18 cellular contexts compared by ENCODE assay signal in the genomic region with DNA sequence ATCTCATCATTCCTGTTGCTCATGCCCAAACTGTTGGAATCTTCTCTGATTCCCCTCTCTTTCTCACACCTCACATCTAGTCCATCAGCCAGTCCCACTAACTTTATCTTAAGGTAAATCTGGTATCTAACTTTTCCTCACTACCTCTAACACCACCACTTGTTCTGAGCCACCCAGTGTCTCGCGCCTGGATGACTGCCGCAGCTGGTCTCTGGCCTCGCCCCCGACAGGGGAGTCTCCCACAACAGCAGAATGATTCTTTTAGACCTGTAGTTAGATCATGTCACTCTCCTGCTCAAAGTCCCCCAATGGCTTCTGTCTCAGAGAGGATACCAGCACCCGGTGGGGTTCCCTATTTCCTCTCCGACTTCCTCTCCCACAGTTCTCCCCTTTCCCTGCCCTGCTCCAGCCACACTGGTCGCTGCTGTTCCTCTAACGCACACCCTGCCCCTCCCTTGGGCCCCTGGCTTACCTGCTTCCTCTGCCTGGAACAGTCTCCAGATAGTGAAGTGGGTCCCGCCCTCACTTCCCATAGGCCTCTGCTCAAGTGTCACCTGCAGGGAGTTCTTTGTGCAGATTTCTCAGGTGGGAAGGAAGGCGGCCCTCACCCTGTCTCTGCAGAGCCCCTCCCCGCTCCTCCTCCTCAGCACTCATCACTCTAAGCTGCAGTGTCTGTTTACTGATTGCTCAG.
"Had no signal": no experiment of that assay in that cellular context is flagged by ENCODE, and none has a peak within 500 bp of the region (broad histone marks: within the 10 kb centered on the region; RNA-seq: fewer than 3 reads in every experiment).

No MANE protein-coding gene starts in this region.

- H3K9me3 ChIP-seq: Peyer's patch had no signal

- DNase-seq: activated CD4-positive, alpha-beta T cell treated with anti-CD3 and anti-CD28 coated beads for 36 hours; activated CD8-positive, alpha-beta memory T cell treated with anti-CD3 and anti-CD28 coated beads, Interleukin-2, amount 50 U/mL, for 4 hours; activated CD8-positive, alpha-beta T cell treated with anti-CD3 and anti-CD28 coated beads for 36 hours; activated gamma-delta T cell treated with Interleukin-2 at 50 U/mL for 16 hours; activated naive CD4-positive, alpha-beta T cell treated with anti-CD3 and anti-CD28 coated beads, Interleukin-2, amount 10 ng/mL, durations not matched to agents 7 days and 5 days; activated naive CD8-positive, alpha-beta T cell treated with anti-CD3 and anti-CD28 coated beads for 36 hours; activated T-cell treated with anti-CD3 and anti-CD28 coated beads, Interleukin-2, amount 50 U/mL, for 72 hours; brain microvascular endothelial cell; IMR-90; KBM-7; NCI-H1930; NCI-H2171; NCI-H2227 treated with DMSO at 0.1 percent for 48 hours; Peyer's patch; SHP77 treated with DMSO at 0.1 percent for 48 hours; T-helper 1 cell had no signal

- H3K27me3 ChIP-seq: brain microvascular endothelial cell, Peyer's patch had no signal

- H3K4me3 ChIP-seq: Peyer's patch had no signal

- ATAC-seq: activated CD4-positive, alpha-beta T cell treated with anti-CD3 and anti-CD28 coated beads for 36 hours; activated CD8-positive, alpha-beta T cell treated with anti-CD3 and anti-CD28 coated beads for 36 hours; activated T-cell treated with anti-CD3 and anti-CD28 coated beads, Interleukin-2, amount 50 U/mL, for 72 hours had no signal

- H3K36me3 ChIP-seq: brain microvascular endothelial cell, Peyer's patch had no signal

- H3K27ac ChIP-seq: brain microvascular endothelial cell, Peyer's patch, RWPE1, VCaP had no signal

- H3K4me1 ChIP-seq: Peyer's patch had no signal
